In the genomic region with DNA sequence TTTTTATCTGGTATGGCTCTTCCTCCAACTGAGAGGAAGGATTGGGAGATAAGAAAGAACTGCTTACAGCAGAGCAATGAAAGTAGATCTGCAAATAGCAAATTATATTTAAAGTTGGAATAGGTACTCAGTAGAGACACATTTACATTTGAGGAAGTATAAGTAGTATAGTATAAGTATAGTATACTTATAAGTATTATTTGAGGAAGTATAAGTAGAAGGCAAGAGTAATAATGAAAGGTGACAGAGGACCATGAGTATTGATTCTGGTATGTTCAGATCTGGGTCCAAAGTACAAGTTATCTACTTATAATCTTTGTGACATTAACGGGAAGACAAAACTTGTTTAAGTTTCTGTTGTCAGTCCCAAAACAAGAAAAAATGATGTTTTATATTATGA, we compare ENCODE assay signal across 1 cellular context.
TF ChIP-seq lines count a peak whose summit lies in the region.

No MANE protein-coding gene starts in this region.

TF ChIP-seq in SK-N-SH treated with all-trans-retinoic acid at 6 μM for 48 hours, 23 proteins besides CTCF, POLR2A, EP300 and RAD21 (continued from another document):
- TF ChIP-seq, protein P1, sequence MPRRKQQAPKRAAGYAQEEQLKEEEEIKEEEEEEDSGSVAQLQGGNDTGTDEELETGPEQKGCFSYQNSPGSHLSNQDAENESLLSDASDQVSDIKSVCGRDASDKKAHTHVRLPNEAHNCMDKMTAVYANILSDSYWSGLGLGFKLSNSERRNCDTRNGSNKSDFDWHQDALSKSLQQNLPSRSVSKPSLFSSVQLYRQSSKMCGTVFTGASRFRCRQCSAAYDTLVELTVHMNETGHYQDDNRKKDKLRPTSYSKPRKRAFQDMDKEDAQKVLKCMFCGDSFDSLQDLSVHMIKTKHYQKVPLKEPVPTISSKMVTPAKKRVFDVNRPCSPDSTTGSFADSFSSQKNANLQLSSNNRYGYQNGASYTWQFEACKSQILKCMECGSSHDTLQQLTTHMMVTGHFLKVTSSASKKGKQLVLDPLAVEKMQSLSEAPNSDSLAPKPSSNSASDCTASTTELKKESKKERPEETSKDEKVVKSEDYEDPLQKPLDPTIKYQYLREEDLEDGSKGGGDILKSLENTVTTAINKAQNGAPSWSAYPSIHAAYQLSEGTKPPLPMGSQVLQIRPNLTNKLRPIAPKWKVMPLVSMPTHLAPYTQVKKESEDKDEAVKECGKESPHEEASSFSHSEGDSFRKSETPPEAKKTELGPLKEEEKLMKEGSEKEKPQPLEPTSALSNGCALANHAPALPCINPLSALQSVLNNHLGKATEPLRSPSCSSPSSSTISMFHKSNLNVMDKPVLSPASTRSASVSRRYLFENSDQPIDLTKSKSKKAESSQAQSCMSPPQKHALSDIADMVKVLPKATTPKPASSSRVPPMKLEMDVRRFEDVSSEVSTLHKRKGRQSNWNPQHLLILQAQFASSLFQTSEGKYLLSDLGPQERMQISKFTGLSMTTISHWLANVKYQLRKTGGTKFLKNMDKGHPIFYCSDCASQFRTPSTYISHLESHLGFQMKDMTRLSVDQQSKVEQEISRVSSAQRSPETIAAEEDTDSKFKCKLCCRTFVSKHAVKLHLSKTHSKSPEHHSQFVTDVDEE (CRISPR knock-in tag; IDR thresholded peaks at IDR 0.05), result no peak
- no peak for TF ChIP-seq SNAI2 (CRISPR knock-in tag; IDR thresholded peaks at IDR 0.05)
- TF ChIP-seq POU6F1 (CRISPR knock-in tag; IDR thresholded peaks at IDR 0.05; ENCODE audit: borderline replicate concordance, low read depth), result no peak
- TF ChIP-seq ZNF565 (CRISPR knock-in tag; conservative IDR thresholded peaks at IDR 0.05; ENCODE audit: low read depth), result no peak
- no peak for TF ChIP-seq TCF4 (CRISPR knock-in tag; IDR thresholded peaks at IDR 0.05; ENCODE audit: borderline replicate concordance)
- TF ChIP-seq OSR1 (CRISPR knock-in tag; IDR thresholded peaks at IDR 0.05), result no peak
- no peak for TF ChIP-seq TOX (CRISPR knock-in tag; IDR thresholded peaks at IDR 0.05; ENCODE audit: borderline replicate concordance)
